In genomic region chr12:111434680-111435338, GRCh38 we compare ENCODE assay signal across 8 cellular contexts. TPM values are rescaled to one million over a fixed set of nuclear protein-coding genes. Genes with fewer than 3 reads are reported as not detected.
A peak's percentile ranks its signal among the peaks of the same experiment; 100 is the strongest.
DNase-seq lines count a peak whose midpoint lies in the region; ATAC-seq and TF ChIP-seq lines count a peak whose summit lies in the region.

No MANE protein-coding gene starts in this region.

- H3K36me3 ChIP-seq in SK-N-MC (ENCODE audit: insufficient read depth, low read length), result peaks cover 5% of the 10 kb centered on the region; the same call in 1 of the 2 replicates
- H3K36me3 ChIP-seq in hepatocyte (replicated peaks; ENCODE audit: insufficient read depth, low read depth), result no peaks in the 10 kb centered on the region

- H3K4me1 Mint-ChIP-seq in activated naive CD8-positive, alpha-beta T cell treated with anti-CD3 and anti-CD28 coated beads for 36 hours, result peaks cover 90% of the 10 kb centered on the region

- WGBS in hepatocyte (ENCODE audit: low lambda C conversion rate, missing lambda C conversion rate), result 64% methylated on average over 18 of the region's 18 CpGs

- no peaks in the 10 kb centered on the region for H4K20me1 ChIP-seq in hepatocyte (ENCODE audit: insufficient read depth, poor library complexity, severe bottlenecking)

- H3K9me3 ChIP-seq in SK-N-MC (ENCODE audit: low read depth, low read length), result no peaks in the 10 kb centered on the region
- H3K9me3 ChIP-seq in hepatocyte (ENCODE audit: low read depth), result no peaks in the 10 kb centered on the region

- peak overlapping the region; percentile 17 for H3K9ac ChIP-seq in SK-N-MC (ENCODE audit: insufficient read length)

- H3K27me3 ChIP-seq in hepatocyte, result no peaks in the 10 kb centered on the region

- H3K27ac Mint-ChIP-seq in activated naive CD8-positive, alpha-beta T cell treated with anti-CD3 and anti-CD28 coated beads for 36 hours, result peak overlapping the region; percentile 96

- no peak overlapping the region for H2AFZ ChIP-seq in hepatocyte

- peaks cover 34% of the 10 kb centered on the region for H3K4me1 ChIP-seq in hepatocyte (ENCODE audit: insufficient read depth)

- peak overlapping the region; percentile 69 for H3K4me3 Mint-ChIP-seq in activated naive CD8-positive, alpha-beta T cell treated with anti-CD3 and anti-CD28 coated beads for 36 hours

- H3K4me2 ChIP-seq in hepatocyte, result peak overlapping the region; percentile 28

- H3K27ac ChIP-seq in SK-N-MC, result peak overlapping the region; percentile 17
- peak overlapping the region; percentile 80 for H3K27ac ChIP-seq in hepatocyte

- H3K4me3 ChIP-seq in SK-N-MC (no peak overlapping the region), hepatocyte (no peak overlapping the region)

- H3K9me3 Mint-ChIP-seq in activated naive CD8-positive, alpha-beta T cell treated with anti-CD3 and anti-CD28 coated beads for 36 hours, result no peaks in the 10 kb centered on the region

- no peak for TF ChIP-seq CTCF in hepatocyte (IDR thresholded peaks at IDR 0.05; ENCODE audit: poor library complexity)

- no peaks in the 10 kb centered on the region for H3K27me3 Mint-ChIP-seq in activated naive CD8-positive, alpha-beta T cell treated with anti-CD3 and anti-CD28 coated beads for 36 hours

- no peak for DNase-seq in SK-N-MC (ENCODE audit: low read depth, low spot score)
- peak; percentile 87 for DNase-seq in activated naive CD8-positive, alpha-beta T cell treated with anti-CD3 and anti-CD28 coated beads for 36 hours
- DNase-seq in hepatocyte (ENCODE audit: low spot score), result peak; percentile 47
- peak; percentile 84 for DNase-seq in stimulated activated CD4-positive, alpha-beta T cell treated with anti-CD3 and anti-CD28 coated beads, Interleukin-2, amount 100 ng/mL, for 4 hours (ENCODE audit: low read depth)
- DNase-seq in foreskin melanocyte, result no peak
- no peak for DNase-seq in NCI-H1092 (lab: John Stamatoyannopoulos, UW)

- peaks cover 46% of the 10 kb centered on the region for H3K36me3 Mint-ChIP-seq in activated naive CD8-positive, alpha-beta T cell treated with anti-CD3 and anti-CD28 coated beads for 36 hours

- peaks cover under 1% of the 10 kb centered on the region for H3K79me2 ChIP-seq in hepatocyte

- no peaks in the 10 kb centered on the region for H3K9me2 ChIP-seq in hepatocyte (replicated peaks; ENCODE audit: insufficient read depth)

- ATAC-seq in GM18861 (IDR thresholded peaks at IDR 0.05; ENCODE audit: unreplicated experiment) (peak; percentile 52), HG03039 (IDR thresholded peaks at IDR 0.05; ENCODE audit: unreplicated experiment) (peak; percentile 43)

RNA-seq across cellular contexts. Expression of gene SH2B3, which starts 29.1 kb away (rescaled TPM):
- total RNA-seq in activated naive CD8-positive, alpha-beta T cell treated with anti-CD3 and anti-CD28 coated beads for 36 hours, result 10 to 100 TPM; 58.5 to 59.4 TPM
- total RNA-seq in hepatocyte, result 5.5 and 9.0 TPM in 2 replicates
- polyA plus RNA-seq in hepatocyte, result 4.7 and 5.3 TPM in 2 replicates

Comparison
In these comparisons a context has a peak if more than half of its experiments do, and no peak if none do; other contexts are left out.
1. DNase-seq: peak in activated naive CD8-positive, alpha-beta T cell treated with anti-CD3 and anti-CD28 coated beads for 36 hours (single experiment), hepatocyte (single experiment) and stimulated activated CD4-positive, alpha-beta T cell treated with anti-CD3 and anti-CD28 coated beads, Interleukin-2, amount 100 ng/mL, for 4 hours (single experiment); none in SK-N-MC (single experiment), foreskin melanocyte (single experiment) and NCI-H1092 (single experiment).